10 cellular contexts compared by ENCODE assay signal in genomic region chrX:71911731-71912050, GRCh38. TPM values are rescaled to one million over a fixed set of nuclear protein-coding genes. Genes with fewer than 3 reads are reported as not detected.
DNase-seq lines count a peak whose midpoint lies in the region; ATAC-seq and TF ChIP-seq lines count a peak whose summit lies in the region.
"Had no signal": no experiment of that assay in that cellular context is flagged by ENCODE, and none has a peak within 500 bp of the region (broad histone marks: within the 10 kb centered on the region; RNA-seq: fewer than 3 reads in every experiment).

No MANE protein-coding gene starts in this region.

- no peak overlapping the region for H3K27ac Mint-ChIP-seq in neural progenitor cell
- H3K27ac Mint-ChIP-seq: activated T-helper 1 cell treated with anti-CD3 and anti-CD28 coated beads, Interleukin-12 subunit alpha, Interleukin-12 subunit beta, Interleukin-2, Interleukin-4 antibody, amounts not matched to agents 30 ng/mL and 10 ng/mL and 1 ng/mL, durations not matched to agents 14 hours and 24 hours and 36 hours had no signal

- H3K36me3 ChIP-seq in HEK293 (ENCODE audit: control insufficient read depth in 2 of 2, insufficient read depth in 1 of 2, low read length in 2 of 2), result no peaks in the 10 kb centered on the region
- H3K36me3 ChIP-seq in neural progenitor cell, result no peaks in the 10 kb centered on the region

- H3K4me1 Mint-ChIP-seq in neural progenitor cell, result peaks cover 18% of the 10 kb centered on the region

- CTCF ChIA-PET in AG04449 (lab: Yijun Ruan, JAX), result interaction anchor here (0.9 to 2.9 kb wide), 2 partner anchors 86 to 108 kb away, joined by 3 to 11 read pairs; no protein-coding TSS in a partner anchor
- CTCF ChIA-PET in HEK293 (lab: Yijun Ruan, JAX), result interaction anchor here (1.0 to 2.5 kb wide), 3 partner anchors 82 to 108 kb away, joined by 3 to 16 read pairs (median 10); no protein-coding TSS in a partner anchor

- no peaks in the 10 kb centered on the region for H3K79me2 ChIP-seq in neural progenitor cell (ENCODE audit: low read depth)

- H2AFZ ChIP-seq in neural progenitor cell (replicated peaks), result peak overlapping the region; percentile 24

- H3K4me2 ChIP-seq in neural progenitor cell, result peak overlapping the region; percentile 76

- peaks cover 3% of the 10 kb centered on the region for H3F3A ChIP-seq in neural progenitor cell (ENCODE audit: low read depth)

- H3K4me1 ChIP-seq in HEK293 (ENCODE audit: control insufficient read depth, insufficient read depth, low read length), result no peaks in the 10 kb centered on the region
- H3K4me1 ChIP-seq in neural progenitor cell, result no peaks in the 10 kb centered on the region

- H3K4me3 Mint-ChIP-seq in neural progenitor cell, result peak overlapping the region; percentile 86
- H3K4me3 Mint-ChIP-seq: activated T-helper 1 cell treated with anti-CD3 and anti-CD28 coated beads, Interleukin-12 subunit alpha, Interleukin-12 subunit beta, Interleukin-2, Interleukin-4 antibody, amounts not matched to agents 30 ng/mL and 10 ng/mL and 1 ng/mL, durations not matched to agents 14 hours and 24 hours and 36 hours had no signal

- H3K4me3 ChIP-seq in AG04449 (ENCODE audit: low read depth, low read length) (peak overlapping the region; percentile 44), HEK293 (ENCODE audit: low read depth, low read length) (peak overlapping the region; percentile 31), epithelial cell of proximal tubule (ENCODE audit: low read depth, low read length) (peak overlapping the region; percentile 53), neural progenitor cell (peak overlapping the region; percentile 73)

- H3K9me3 Mint-ChIP-seq in neural progenitor cell, result peaks cover 5% of the 10 kb centered on the region
- H3K9me3 Mint-ChIP-seq: activated T-helper 1 cell treated with anti-CD3 and anti-CD28 coated beads, Interleukin-12 subunit alpha, Interleukin-12 subunit beta, Interleukin-2, Interleukin-4 antibody, amounts not matched to agents 30 ng/mL and 10 ng/mL and 1 ng/mL, durations not matched to agents 14 hours and 24 hours and 36 hours had no signal

- ATAC-seq in HG03520 (IDR thresholded peaks at IDR 0.05; ENCODE audit: unreplicated experiment) (no peak), GM19452 (IDR thresholded peaks at IDR 0.05; ENCODE audit: unreplicated experiment) (no peak)

- no peak for DNase-seq in AG04449 (ENCODE audit: low read depth, low spot score)
- DNase-seq in epithelial cell of proximal tubule (ENCODE audit: low read depth), result no peak
- peak; percentile 74 for DNase-seq in neural progenitor cell (ENCODE audit: low spot score)
- DNase-seq in mesenteric fat pad (ENCODE audit: low spot score), result no peak
- no peak for DNase-seq in germinal center (ENCODE audit: low spot score)
- DNase-seq: NCI-H526 treated with DMSO at 0.1 percent for 48 hours had no signal

- H3K36me3 Mint-ChIP-seq in neural progenitor cell, result no peaks in the 10 kb centered on the region

- no peaks in the 10 kb centered on the region for H3K27me3 Mint-ChIP-seq in neural progenitor cell (ENCODE audit: insufficient read depth, low read depth)

- H4K20me1 ChIP-seq in neural progenitor cell (ENCODE audit: low read depth), result peaks cover 7% of the 10 kb centered on the region

- H3K9ac ChIP-seq in neural progenitor cell, result no peak overlapping the region

- POLR2A ChIA-PET in AG04449 (lab: Yijun Ruan, JAX), result no interaction called here
- POLR2A ChIA-PET in HEK293 (lab: Yijun Ruan, JAX), result interaction anchor here (0.7 to 1.0 kb wide), 2 partner anchors 14 to 220 kb away, joined by 3 read pairs; no protein-coding TSS in a partner anchor

- H3K9me3 ChIP-seq in HEK293 (ENCODE audit: control insufficient read depth, insufficient read depth, low read depth, low read length), result no peaks in the 10 kb centered on the region
- H3K9me3 ChIP-seq in neural progenitor cell (ENCODE audit: low read depth), result no peaks in the 10 kb centered on the region

- TF ChIP-seq CTCF in AG04449 (IDR thresholded peaks at IDR 0.05; ENCODE audit: insufficient read depth, low read length, missing control alignments), result no peak
- TF ChIP-seq CTCF in HEK293 (tag by site-specific recombination; IDR thresholded peaks at IDR 0.05), result no peak
- TF ChIP-seq CTCF in epithelial cell of proximal tubule (conservative IDR thresholded peaks at IDR 0.05; ENCODE audit: low read depth, low read length), result no peak
- no peak for TF ChIP-seq CTCF in neural progenitor cell (IDR thresholded peaks at IDR 0.05)

- H3K27ac ChIP-seq in HEK293 (ENCODE audit: extremely low read depth, low read depth, low read length) (no peak overlapping the region), neural progenitor cell (no peak overlapping the region)

- H3K27me3 ChIP-seq in neural progenitor cell, result no peaks in the 10 kb centered on the region

TF ChIP-seq in HEK293, 187 proteins besides CTCF, POLR2A, EP300 and RAD21:
- TF ChIP-seq SCRT1 (tag by site-specific recombination; IDR thresholded peaks at IDR 0.05; ENCODE audit: borderline replicate concordance) (peak; percentile 77), ZNF341 (tag by site-specific recombination; IDR thresholded peaks at IDR 0.05; ENCODE audit: low read depth) (peak; percentile 63), TRIM28 (IDR thresholded peaks at IDR 0.05; ENCODE audit: borderline replicate concordance, low read length) (no peak), ZNF169 (tag by site-specific recombination; IDR thresholded peaks at IDR 0.05) (no peak), ZNF114 (tag by site-specific recombination; IDR thresholded peaks at IDR 0.05) (no peak), ZNF266 (tag by site-specific recombination; IDR thresholded peaks at IDR 0.05; ENCODE audit: low read depth) (no peak), ZNF544 (tag by site-specific recombination; IDR thresholded peaks at IDR 0.05) (no peak), ZNF211 (tag by site-specific recombination; IDR thresholded peaks at IDR 0.05; ENCODE audit: low read depth) (no peak), ZFHX2 (tag by site-specific recombination; conservative IDR thresholded peaks at IDR 0.05) (peak; percentile 17; the same call in 1 of the 2 replicates), HOXA7 (CRISPR knock-in tag; IDR thresholded peaks at IDR 0.05; ENCODE audit: borderline replicate concordance) (no peak), ZNF629 (tag by site-specific recombination; IDR thresholded peaks at IDR 0.05) (no peak), ZBTB17 (tag by site-specific recombination; IDR thresholded peaks at IDR 0.05) (no peak), ZSCAN18 (tag by site-specific recombination; IDR thresholded peaks at IDR 0.05) (no peak)
- TF ChIP-seq, protein P1, sequence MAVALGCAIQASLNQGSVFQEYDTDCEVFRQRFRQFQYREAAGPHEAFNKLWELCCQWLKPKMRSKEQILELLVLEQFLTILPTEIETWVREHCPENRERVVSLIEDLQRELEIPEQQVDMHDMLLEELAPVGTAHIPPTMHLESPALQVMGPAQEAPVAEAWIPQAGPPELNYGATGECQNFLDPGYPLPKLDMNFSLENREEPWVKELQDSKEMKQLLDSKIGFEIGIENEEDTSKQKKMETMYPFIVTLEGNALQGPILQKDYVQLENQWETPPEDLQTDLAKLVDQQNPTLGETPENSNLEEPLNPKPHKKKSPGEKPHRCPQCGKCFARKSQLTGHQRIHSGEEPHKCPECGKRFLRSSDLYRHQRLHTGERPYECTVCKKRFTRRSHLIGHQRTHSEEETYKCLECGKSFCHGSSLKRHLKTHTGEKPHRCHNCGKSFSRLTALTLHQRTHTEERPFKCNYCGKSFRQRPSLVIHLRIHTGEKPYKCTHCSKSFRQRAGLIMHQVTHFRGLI (tag by site-specific recombination; IDR thresholded peaks at IDR 0.05), result no peak
- TF ChIP-seq, protein P2, sequence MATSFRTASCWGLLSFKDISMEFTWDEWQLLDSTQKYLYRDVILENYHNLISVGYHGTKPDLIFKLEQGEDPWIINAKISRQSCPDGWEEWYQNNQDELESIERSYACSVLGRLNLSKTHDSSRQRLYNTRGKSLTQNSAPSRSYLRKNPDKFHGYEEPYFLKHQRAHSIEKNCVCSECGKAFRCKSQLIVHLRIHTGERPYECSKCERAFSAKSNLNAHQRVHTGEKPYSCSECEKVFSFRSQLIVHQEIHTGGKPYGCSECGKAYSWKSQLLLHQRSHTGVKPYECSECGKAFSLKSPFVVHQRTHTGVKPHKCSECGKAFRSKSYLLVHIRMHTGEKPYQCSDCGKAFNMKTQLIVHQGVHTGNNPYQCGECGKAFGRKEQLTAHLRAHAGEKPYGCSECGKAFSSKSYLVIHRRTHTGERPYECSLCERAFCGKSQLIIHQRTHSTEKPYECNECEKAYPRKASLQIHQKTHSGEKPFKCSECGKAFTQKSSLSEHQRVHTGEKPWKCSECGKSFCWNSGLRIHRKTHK (tag by site-specific recombination; IDR thresholded peaks at IDR 0.05), result no peak
TF ChIP-seq in HEK293: peak in this region for 3.

RNA-seq across cellular contexts. Expression of gene NHSL2, which starts 1.0 kb away (rescaled TPM):
- 1.0 and 1.1 TPM in 2 replicates for total RNA-seq in epithelial cell of proximal tubule
- 3.9 and 4.0 TPM in 2 replicates for total RNA-seq in neural progenitor cell (ENCODE audit: low replicate concordance)
- total RNA-seq in mesenteric fat pad, result 13.3 TPM
